Comparison of ENCODE assay signal across 10 cellular contexts in genomic region chr19:52336976-52337375, GRCh38. TPM values are rescaled to one million over a fixed set of nuclear protein-coding genes. Genes with fewer than 3 reads are reported as not detected.
DNase-seq lines count a peak whose midpoint lies in the region; ATAC-seq, FAIRE-seq and TF ChIP-seq lines count a peak whose summit lies in the region.
"Had no signal": no experiment of that assay in that cellular context is flagged by ENCODE, and none has a peak within 500 bp of the region (broad histone marks: within the 10 kb centered on the region; RNA-seq: fewer than 3 reads in every experiment).

No MANE protein-coding gene starts in this region.

- H3K4me3 Mint-ChIP-seq in activated CD8-positive, alpha-beta T cell treated with anti-CD3 and anti-CD28 coated beads for 36 hours, result peak overlapping the region; percentile 91
- H3K4me3 Mint-ChIP-seq in stimulated activated memory B cell treated with anti-CD40 and anti-IgM and Interleukin-4, amounts not matched to agents 10 μg/mL and 1 μg/mL and 100 μg/mL, for 72 hours, result peak overlapping the region; percentile 90

- DNase-seq in NCI-H1436 (lab: John Stamatoyannopoulos, UW) (peak; percentile 20), NCI-H1436 treated with DMSO at 0.1 percent for 48 hours (lab: John Stamatoyannopoulos, UW) (no peak), RCC 7860 (ENCODE audit: low spot score) (no peak), foreskin keratinocyte (no peak)
- DNase-seq in activated CD8-positive, alpha-beta T cell treated with anti-CD3 and anti-CD28 coated beads for 36 hours, result peak; percentile 12
- DNase-seq: stimulated activated naive CD4-positive, alpha-beta T cell treated with Interleukin-2 at 50 U/mL for 16 hours had no signal

- FAIRE-seq in RCC 7860 (lab: Jason Lieb, UNC), result no peak
- FAIRE-seq: A549 had no signal

- no peak for ATAC-seq in activated CD8-positive, alpha-beta T cell treated with anti-CD3 and anti-CD28 coated beads for 36 hours
- ATAC-seq in stimulated activated memory B cell treated with anti-CD40 and anti-IgM and Interleukin-4, amounts not matched to agents 10 μg/mL and 1 μg/mL and 100 μg/mL, for 72 hours, result no peak
- no peak for ATAC-seq in HG02678 (IDR thresholded peaks at IDR 0.05; ENCODE audit: unreplicated experiment)
- no peak for ATAC-seq in foreskin keratinocyte
- ATAC-seq: A549 had no signal

- H3K4me1 ChIP-seq in foreskin keratinocyte, result no peaks in the 10 kb centered on the region
- H3K4me1 ChIP-seq: A549 had no signal

- CTCF ChIA-PET in activated CD8-positive, alpha-beta T cell treated with anti-CD3 and anti-CD28 coated beads for 36 hours (lab: Charles Lee), result no interaction called here

- TF ChIP-seq CTCF in activated CD8-positive, alpha-beta T cell treated with anti-CD3 and anti-CD28 coated beads for 36 hours (IDR thresholded peaks at IDR 0.05), result no peak
- TF ChIP-seq CTCF in foreskin keratinocyte (conservative IDR thresholded peaks at IDR 0.05), result no peak

- H3K4me3 ChIP-seq in iPS-18c (ENCODE audit: insufficient read depth, low read depth, low read length), result peak overlapping the region; percentile 97
- H3K4me3 ChIP-seq: A549 had no signal

- H3K4me1 Mint-ChIP-seq in activated CD8-positive, alpha-beta T cell treated with anti-CD3 and anti-CD28 coated beads for 36 hours (ENCODE audit: low read depth), result peaks cover 12% of the 10 kb centered on the region
- H3K4me1 Mint-ChIP-seq in stimulated activated memory B cell treated with anti-CD40 and anti-IgM and Interleukin-4, amounts not matched to agents 10 μg/mL and 1 μg/mL and 100 μg/mL, for 72 hours, result peaks cover 12% of the 10 kb centered on the region

- H3K27ac Mint-ChIP-seq in activated CD8-positive, alpha-beta T cell treated with anti-CD3 and anti-CD28 coated beads for 36 hours, result peak overlapping the region; percentile 99
- H3K27ac Mint-ChIP-seq in stimulated activated memory B cell treated with anti-CD40 and anti-IgM and Interleukin-4, amounts not matched to agents 10 μg/mL and 1 μg/mL and 100 μg/mL, for 72 hours, result peak overlapping the region; percentile 91

- no peaks in the 10 kb centered on the region for H3K9me3 ChIP-seq in iPS-18c (ENCODE audit: control insufficient read depth, insufficient read depth, low read length)

- POLR2A ChIA-PET in activated CD8-positive, alpha-beta T cell treated with anti-CD3 and anti-CD28 coated beads for 36 hours (lab: Charles Lee), result interaction anchor here (1.3 to 1.4 kb wide), 2 partner anchors 10 to 41 kb away, joined by 3 to 4 read pairs; partner anchors contain the start of gene ZNF480

- H3K27me3 Mint-ChIP-seq in activated CD8-positive, alpha-beta T cell treated with anti-CD3 and anti-CD28 coated beads for 36 hours, result no peaks in the 10 kb centered on the region
- H3K27me3 Mint-ChIP-seq in stimulated activated memory B cell treated with anti-CD40 and anti-IgM and Interleukin-4, amounts not matched to agents 10 μg/mL and 1 μg/mL and 100 μg/mL, for 72 hours, result no peaks in the 10 kb centered on the region

- intact Hi-C loops in activated CD8-positive, alpha-beta T cell treated with anti-CD3 and anti-CD28 coated beads for 36 hours (cut with micrococcal nuclease), result no loop called here

- H3K27me3 ChIP-seq in foreskin keratinocyte, result no peaks in the 10 kb centered on the region

- H3K27ac ChIP-seq in foreskin keratinocyte, result no peak overlapping the region
- H3K27ac ChIP-seq: A549 had no signal

- H3K9me3 Mint-ChIP-seq in activated CD8-positive, alpha-beta T cell treated with anti-CD3 and anti-CD28 coated beads for 36 hours, result peaks cover 31% of the 10 kb centered on the region
- H3K9me3 Mint-ChIP-seq in stimulated activated memory B cell treated with anti-CD40 and anti-IgM and Interleukin-4, amounts not matched to agents 10 μg/mL and 1 μg/mL and 100 μg/mL, for 72 hours, result peaks cover 18% of the 10 kb centered on the region

- H3K36me3 Mint-ChIP-seq in activated CD8-positive, alpha-beta T cell treated with anti-CD3 and anti-CD28 coated beads for 36 hours (ENCODE audit: low read depth), result peaks cover 37% of the 10 kb centered on the region
- H3K36me3 Mint-ChIP-seq in stimulated activated memory B cell treated with anti-CD40 and anti-IgM and Interleukin-4, amounts not matched to agents 10 μg/mL and 1 μg/mL and 100 μg/mL, for 72 hours, result peaks cover 36% of the 10 kb centered on the region

RNA-seq across cellular contexts. Expression of gene ZNF610, which starts 0.9 kb away (rescaled TPM):
- total RNA-seq in activated CD8-positive, alpha-beta T cell treated with anti-CD3 and anti-CD28 coated beads for 36 hours, result 1 to 10 TPM; 1.4 to 3.2 TPM
- total RNA-seq in foreskin keratinocyte, result 0.28 and 0.95 TPM in 2 replicates
- polyA plus RNA-seq in foreskin keratinocyte, result 0.22 and 0.25 TPM in 2 replicates
- polyA plus RNA-seq: A549 had no signal

RNA-seq across cellular contexts. Expression of gene ZNF880, which starts 32.7 kb away (rescaled TPM):
- 10 to 100 TPM; 18.1 to 20.4 TPM for total RNA-seq in activated CD8-positive, alpha-beta T cell treated with anti-CD3 and anti-CD28 coated beads for 36 hours
- total RNA-seq in foreskin keratinocyte, result 11.4 and 15.7 TPM in 2 replicates
- 8.3 and 8.5 TPM in 2 replicates for polyA plus RNA-seq in foreskin keratinocyte

RNA-seq across cellular contexts. Expression of gene ZNF480, which starts 40.0 kb away (rescaled TPM):
- 1 to 10 TPM; 2.6 to 3.2 TPM for total RNA-seq in activated CD8-positive, alpha-beta T cell treated with anti-CD3 and anti-CD28 coated beads for 36 hours
- 11.1 and 11.8 TPM in 2 replicates for total RNA-seq in foreskin keratinocyte
- 8.1 and 8.4 TPM in 2 replicates for polyA plus RNA-seq in foreskin keratinocyte

Comparison
In these comparisons a context has a peak if more than half of its experiments do, and no peak if none do; other contexts are left out.
1. DNase-seq: peak in NCI-H1436 (single experiment) and activated CD8-positive, alpha-beta T cell treated with anti-CD3 and anti-CD28 coated beads for 36 hours (single experiment); none in NCI-H1436 treated with DMSO at 0.1 percent for 48 hours (single experiment), RCC 7860 (single experiment) and foreskin keratinocyte (0 of 2).